Comparison of ENCODE assay signal across 18 cellular contexts in the genomic region with DNA sequence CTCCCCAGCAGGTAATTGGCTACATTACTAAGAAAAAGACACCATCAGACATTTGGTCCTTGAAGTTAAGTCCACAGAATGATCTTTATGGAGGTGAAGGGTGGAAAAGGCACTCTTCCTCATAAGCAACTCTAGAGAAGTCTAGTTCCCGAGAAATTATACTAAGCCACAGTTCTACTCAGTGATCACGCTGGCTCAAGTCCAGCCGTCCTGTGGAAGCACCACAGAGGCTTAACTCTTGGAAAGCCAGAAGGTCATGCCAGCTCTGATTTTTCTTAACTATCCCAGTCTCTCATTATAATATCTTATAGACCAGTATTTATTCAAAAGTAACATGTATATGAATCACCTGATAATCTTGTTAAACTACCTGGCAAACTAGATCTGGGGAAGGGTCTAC.
"Had no signal": no experiment of that assay in that cellular context is flagged by ENCODE, and none has a peak within 500 bp of the region (broad histone marks: within the 10 kb centered on the region; RNA-seq: fewer than 3 reads in every experiment).

No MANE protein-coding gene starts in this region.

- H3K4me1 Mint-ChIP-seq: naive B cell; natural killer cell; stimulated activated effector memory CD8-positive, alpha-beta T cell treated with anti-CD3 and anti-CD28 coated beads, Interleukin-12 subunit alpha, Interleukin-12 subunit beta, amount 100 ng/mL, for 72 hours had no signal

- H3K27ac Mint-ChIP-seq: mesothelial cell of epicardium; naive B cell; natural killer cell; progenitor cell of endocrine pancreas; stimulated activated effector memory CD8-positive, alpha-beta T cell treated with anti-CD3 and anti-CD28 coated beads, Interleukin-12 subunit alpha, Interleukin-12 subunit beta, amount 100 ng/mL, for 72 hours; stimulated activated naive CD8-positive, alpha-beta T cell treated with anti-CD3 and anti-CD28 coated beads, Interleukin-15, Interleukin-2, amounts not matched to agents 100 ng/mL and 50 ng/mL, for 24 hours had no signal

- DNase-seq: heart right ventricle; left ventricle myocardium inferior; mesendoderm; naive B cell; natural killer cell; ovary; retina; right lobe of liver; small intestine; spleen; stimulated activated CD4-positive, alpha-beta T cell treated with anti-CD3 and anti-CD28 coated beads, Interleukin-4, amount 100 ng/mL, for 24 hours; stimulated activated naive CD4-positive, alpha-beta T cell; upper lobe of left lung had no signal

- H3K36me3 Mint-ChIP-seq: naive B cell; natural killer cell; stimulated activated effector memory CD8-positive, alpha-beta T cell treated with anti-CD3 and anti-CD28 coated beads, Interleukin-12 subunit alpha, Interleukin-12 subunit beta, amount 100 ng/mL, for 72 hours had no signal

- FAIRE-seq: keratinocyte, small intestine had no signal

- H3K4me3 Mint-ChIP-seq: mesothelial cell of epicardium; naive B cell; natural killer cell; stimulated activated effector memory CD8-positive, alpha-beta T cell treated with anti-CD3 and anti-CD28 coated beads, Interleukin-12 subunit alpha, Interleukin-12 subunit beta, amount 100 ng/mL, for 72 hours; stimulated activated naive CD8-positive, alpha-beta T cell treated with anti-CD3 and anti-CD28 coated beads, Interleukin-15, Interleukin-2, amounts not matched to agents 100 ng/mL and 50 ng/mL, for 24 hours had no signal

- H3K9me3 Mint-ChIP-seq: mesothelial cell of epicardium; stimulated activated effector memory CD8-positive, alpha-beta T cell treated with anti-CD3 and anti-CD28 coated beads, Interleukin-12 subunit alpha, Interleukin-12 subunit beta, amount 100 ng/mL, for 72 hours; stimulated activated naive CD8-positive, alpha-beta T cell treated with anti-CD3 and anti-CD28 coated beads, Interleukin-15, Interleukin-2, amounts not matched to agents 100 ng/mL and 50 ng/mL, for 24 hours had no signal
